1 cellular context compared by ENCODE assay signal in the genomic region with DNA sequence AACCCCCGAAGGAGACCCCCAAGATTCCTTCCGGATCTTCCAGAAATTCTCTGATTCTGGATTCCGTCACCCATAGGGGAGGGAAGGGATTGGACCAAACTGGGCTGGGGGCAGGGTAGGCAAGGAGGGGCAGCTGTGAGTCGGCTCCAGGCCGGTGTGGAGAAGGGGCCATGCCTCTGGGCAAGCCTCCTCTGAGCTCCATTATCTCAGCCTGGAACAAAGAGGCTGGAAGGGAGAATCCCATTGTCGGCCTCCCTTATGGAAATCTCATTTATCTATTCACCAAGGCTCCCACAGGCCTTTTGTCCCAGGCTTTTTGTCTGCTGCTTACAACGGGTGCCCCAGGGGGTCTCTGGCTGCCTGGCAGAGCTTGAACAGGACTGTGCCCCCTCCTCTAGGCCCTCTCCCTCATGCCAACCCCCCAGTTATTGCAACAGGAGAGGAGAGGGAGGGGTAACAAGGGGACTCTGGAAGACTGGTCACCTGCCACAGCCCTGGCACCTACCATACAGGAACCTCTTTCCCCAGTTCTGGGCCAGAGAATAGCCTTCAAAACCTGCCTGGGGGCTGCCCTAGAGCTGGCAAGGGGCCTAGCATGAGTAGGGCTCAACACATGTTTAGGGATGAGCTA.
A peak's percentile ranks its signal among the peaks of the same experiment; 100 is the strongest.
TF ChIP-seq lines count a peak whose summit lies in the region.

No MANE protein-coding gene starts in this region.

TF ChIP-seq in GM23338, 12 proteins besides CTCF, POLR2A, EP300 and RAD21 (continued from another document):
- TF ChIP-seq, protein P1, sequence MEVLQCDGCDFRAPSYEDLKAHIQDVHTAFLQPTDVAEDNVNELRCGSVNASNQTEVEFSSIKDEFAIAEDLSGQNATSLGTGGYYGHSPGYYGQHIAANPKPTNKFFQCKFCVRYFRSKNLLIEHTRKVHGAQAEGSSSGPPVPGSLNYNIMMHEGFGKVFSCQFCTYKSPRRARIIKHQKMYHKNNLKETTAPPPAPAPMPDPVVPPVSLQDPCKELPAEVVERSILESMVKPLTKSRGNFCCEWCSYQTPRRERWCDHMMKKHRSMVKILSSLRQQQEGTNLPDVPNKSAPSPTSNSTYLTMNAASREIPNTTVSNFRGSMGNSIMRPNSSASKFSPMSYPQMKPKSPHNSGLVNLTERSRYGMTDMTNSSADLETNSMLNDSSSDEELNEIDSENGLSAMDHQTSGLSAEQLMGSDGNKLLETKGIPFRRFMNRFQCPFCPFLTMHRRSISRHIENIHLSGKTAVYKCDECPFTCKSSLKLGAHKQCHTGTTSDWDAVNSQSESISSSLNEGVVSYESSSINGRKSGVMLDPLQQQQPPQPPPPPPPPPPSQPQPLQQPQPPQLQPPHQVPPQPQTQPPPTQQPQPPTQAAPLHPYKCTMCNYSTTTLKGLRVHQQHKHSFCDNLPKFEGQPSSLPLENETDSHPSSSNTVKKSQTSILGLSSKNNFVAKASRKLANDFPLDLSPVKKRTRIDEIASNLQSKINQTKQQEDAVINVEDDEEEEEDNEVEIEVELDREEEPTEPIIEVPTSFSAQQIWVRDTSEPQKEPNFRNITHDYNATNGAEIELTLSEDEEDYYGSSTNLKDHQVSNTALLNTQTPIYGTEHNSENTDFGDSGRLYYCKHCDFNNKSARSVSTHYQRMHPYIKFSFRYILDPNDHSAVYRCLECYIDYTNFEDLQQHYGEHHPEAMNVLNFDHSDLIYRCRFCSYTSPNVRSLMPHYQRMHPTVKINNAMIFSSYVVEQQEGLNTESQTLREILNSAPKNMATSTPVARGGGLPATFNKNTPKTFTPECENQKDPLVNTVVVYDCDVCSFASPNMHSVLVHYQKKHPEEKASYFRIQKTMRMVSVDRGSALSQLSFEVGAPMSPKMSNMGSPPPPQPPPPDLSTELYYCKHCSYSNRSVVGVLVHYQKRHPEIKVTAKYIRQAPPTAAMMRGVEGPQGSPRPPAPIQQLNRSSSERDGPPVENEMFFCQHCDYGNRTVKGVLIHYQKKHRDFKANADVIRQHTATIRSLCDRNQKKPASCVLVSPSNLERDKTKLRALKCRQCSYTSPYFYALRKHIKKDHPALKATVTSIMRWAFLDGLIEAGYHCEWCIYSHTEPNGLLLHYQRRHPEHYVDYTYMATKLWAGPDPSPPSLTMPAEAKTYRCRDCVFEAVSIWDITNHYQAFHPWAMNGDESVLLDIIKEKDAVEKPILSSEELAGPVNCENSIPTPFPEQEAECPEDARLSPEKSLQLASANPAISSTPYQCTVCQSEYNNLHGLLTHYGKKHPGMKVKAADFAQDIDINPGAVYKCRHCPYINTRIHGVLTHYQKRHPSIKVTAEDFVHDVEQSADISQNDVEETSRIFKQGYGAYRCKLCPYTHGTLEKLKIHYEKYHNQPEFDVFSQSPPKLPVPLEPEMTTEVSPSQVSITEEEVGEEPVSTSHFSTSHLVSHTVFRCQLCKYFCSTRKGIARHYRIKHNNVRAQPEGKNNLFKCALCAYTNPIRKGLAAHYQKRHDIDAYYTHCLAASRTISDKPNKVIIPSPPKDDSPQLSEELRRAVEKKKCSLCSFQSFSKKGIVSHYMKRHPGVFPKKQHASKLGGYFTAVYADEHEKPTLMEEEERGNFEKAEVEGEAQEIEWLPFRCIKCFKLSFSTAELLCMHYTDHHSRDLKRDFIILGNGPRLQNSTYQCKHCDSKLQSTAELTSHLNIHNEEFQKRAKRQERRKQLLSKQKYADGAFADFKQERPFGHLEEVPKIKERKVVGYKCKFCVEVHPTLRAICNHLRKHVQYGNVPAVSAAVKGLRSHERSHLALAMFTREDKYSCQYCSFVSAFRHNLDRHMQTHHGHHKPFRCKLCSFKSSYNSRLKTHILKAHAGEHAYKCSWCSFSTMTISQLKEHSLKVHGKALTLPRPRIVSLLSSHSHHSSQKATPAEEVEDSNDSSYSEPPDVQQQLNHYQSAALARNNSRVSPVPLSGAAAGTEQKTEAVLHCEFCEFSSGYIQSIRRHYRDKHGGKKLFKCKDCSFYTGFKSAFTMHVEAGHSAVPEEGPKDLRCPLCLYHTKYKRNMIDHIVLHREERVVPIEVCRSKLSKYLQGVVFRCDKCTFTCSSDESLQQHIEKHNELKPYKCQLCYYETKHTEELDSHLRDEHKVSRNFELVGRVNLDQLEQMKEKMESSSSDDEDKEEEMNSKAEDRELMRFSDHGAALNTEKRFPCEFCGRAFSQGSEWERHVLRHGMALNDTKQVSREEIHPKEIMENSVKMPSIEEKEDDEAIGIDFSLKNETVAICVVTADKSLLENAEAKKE (CRISPR knock-in tag; IDR thresholded peaks at IDR 0.05), result peak; percentile 86
